8 cellular contexts compared by ENCODE assay signal in genomic region chr1:3454811-3455618, GRCh38. TPM values are rescaled to one million over a fixed set of nuclear protein-coding genes. Genes with fewer than 3 reads are reported as not detected.
DNase-seq lines count a peak whose midpoint lies in the region; ATAC-seq and TF ChIP-seq lines count a peak whose summit lies in the region.

No MANE protein-coding gene starts in this region.

- H3K9me3 Mint-ChIP-seq in HFFc6: no peaks in the 10 kb centered on the region

- 0 to 25% methylated on average over 2 to 21 of the region's 46 CpGs for WGBS in transverse colon (ENCODE audit: low coverage in 1 of 2), 2 donors

- no peak for TF ChIP-seq CTCF in BE2C (IDR thresholded peaks at IDR 0.05; ENCODE audit: low read depth, low read length)
- TF ChIP-seq CTCF in astrocyte of the cerebellum (IDR thresholded peaks at IDR 0.05; ENCODE audit: low read depth, low read length, missing control alignments): no peak
- TF ChIP-seq CTCF in transverse colon (IDR thresholded peaks at IDR 0.05): no peak
- no peak for TF ChIP-seq CTCF in HFFc6 (IDR thresholded peaks at IDR 0.05)

- H3K4me1 ChIP-seq in BE2C (no peaks in the 10 kb centered on the region), transverse colon (peaks cover 28 to 67% (median 62%) of the 10 kb centered on the region in 4 donors)

- DNase-seq in BE2C (peak; percentile 14), HT-29 (ENCODE audit: low spot score) (peak; percentile 73), astrocyte of the cerebellum (ENCODE audit: low read depth) (no peak), kidney tubule cell (ENCODE audit: low spot score) (peak; percentile 50), transverse colon (peak; percentile 70), HFFc6 (no peak), KBM-7 (no peak)

- ATAC-seq in GM18870 (IDR thresholded peaks at IDR 0.05; ENCODE audit: unreplicated experiment): no peak

- peak overlapping the region; percentile 35 for H3K4me3 ChIP-seq in BE2C (ENCODE audit: low read depth, low read length)
- H3K4me3 ChIP-seq in astrocyte of the cerebellum (ENCODE audit: low read depth, low read length): peak overlapping the region; percentile 14
- H3K4me3 ChIP-seq in transverse colon: peak overlapping the region; percentile 50 to 89 (median 72)

- no peaks in the 10 kb centered on the region for H3K4me1 Mint-ChIP-seq in HFFc6 (ENCODE audit: low read depth)

- H3K36me3 ChIP-seq in BE2C: no peaks in the 10 kb centered on the region
- H3K36me3 ChIP-seq in transverse colon: no peaks in the 10 kb centered on the region

- H3K4me3 Mint-ChIP-seq in HFFc6: no peak overlapping the region; the same call in 1 of the 2 replicates

- H3K27me3 ChIP-seq in BE2C (no peaks in the 10 kb centered on the region), transverse colon (peaks cover 38% of the 10 kb centered on the region)

- peaks cover 20% of the 10 kb centered on the region for H3K27me3 Mint-ChIP-seq in HFFc6 (ENCODE audit: insufficient read depth)

- intact Hi-C loops in transverse colon (cut with DNase I; ENCODE audit: low total_unique reads): no loop called here

- no peaks in the 10 kb centered on the region for H3K36me3 Mint-ChIP-seq in HFFc6 (ENCODE audit: low read depth)

- no peak for TF ChIP-seq POLR2A in transverse colon (IDR thresholded peaks at IDR 0.05)

- in situ Hi-C loops in astrocyte of the cerebellum (cut with HindIII; ENCODE audit: low sequenced_read_pairs): loop anchor here (5.0 kb wide), 1 partner anchor 97 kb away; no protein-coding TSS in a partner anchor
- in situ Hi-C loops in transverse colon (cut with MboI; ENCODE audit: low pct_ligation_motif_present in 1 of 4, low pct_unique_long_range_greater_than_20kb in 1 of 4, low sequenced_read_pairs in 3 of 4): loop anchor here in 1 of 4 donors (5.0 kb wide), 1 partner anchor 32 kb away; no protein-coding TSS in a partner anchor
- in situ Hi-C loops in KBM-7 (cut with MboI; ENCODE audit: low pct_unique_long_range_greater_than_20kb, low sequenced_read_pairs): no loop called here

- H3K9me3 ChIP-seq in BE2C: no peaks in the 10 kb centered on the region
- H3K9me3 ChIP-seq in transverse colon: no peaks in the 10 kb centered on the region

- H3K27ac Mint-ChIP-seq in HFFc6: no peak overlapping the region

- no peak for TF ChIP-seq EP300 in transverse colon (IDR thresholded peaks at IDR 0.05; ENCODE audit: low read depth)

- peak overlapping the region; percentile 89 to 93 (median 92) for H3K27ac ChIP-seq in transverse colon

RNA-seq across cellular contexts. Expression of gene ARHGEF16, which starts 0.6 kb away (rescaled TPM):
- 4.8 TPM for polyA plus RNA-seq in BE2C (2012; ENCODE audit: insufficient read depth, insufficient read length, low read depth)
- total RNA-seq in HT-29 (2014; rRNA removed; shearing (Covaris generic)): 124 and 137 TPM in 2 replicates
- total RNA-seq in transverse colon: 100 to 1,000 TPM; 104 to 240 (median 145) TPM
- under 1 TPM in 3 of 6 experiments, not detected in 3; 0.08 to 0.18 (median 0.17) TPM for total RNA-seq in HFFc6 (2021; fragmentation: NEBNext Ultra II Directional; extraction: Animal tissue kit (Norgen Biotek cat#: 25700))

Comparison
In these comparisons a context has a peak if more than half of its experiments do, and no peak if none do; other contexts are left out.
1. DNase-seq: peak in BE2C (single experiment), HT-29 (single experiment), kidney tubule cell (single experiment) and transverse colon (single experiment); none in astrocyte of the cerebellum (single experiment), HFFc6 (single experiment) and KBM-7 (single experiment).
2. H3K4me3 ChIP-seq: peak in every context shown above with its lines; median percentile 72 in transverse colon; 35 in BE2C; 14 in astrocyte of the cerebellum.
3. RNA of gene ARHGEF16, which starts 0.6 kb away (total RNA-seq): 104 to 240 TPM in transverse colon and 124 to 137 TPM in HT-29; 0.08 to 0.18 TPM in HFFc6; every median in the first group is over 10 times any median in the second.